ENCODE assay signal across 11 cellular contexts in genomic region chr9:7045361-7045760, GRCh38.
"Had no signal": no experiment of that assay in that cellular context is flagged by ENCODE, and none has a peak within 500 bp of the region (broad histone marks: within the 10 kb centered on the region; RNA-seq: fewer than 3 reads in every experiment).

No MANE protein-coding gene starts in this region.

- DNase-seq: activated CD4-positive, alpha-beta T cell treated with anti-CD3 and anti-CD28 coated beads, Interleukin-2, amount 50 U/mL, for 4 hours; activated CD4-positive, CD25-positive, alpha-beta regulatory T cell treated with anti-CD3 and anti-CD28 coated beads, Interleukin-2, amount 50 U/mL, for 72 hours; activated CD8-positive, alpha-beta memory T cell treated with anti-CD3 and anti-CD28 coated beads, Interleukin-2, amount 10 ng/mL, durations not matched to agents 7 days and 5 days; activated gamma-delta T cell; activated naive CD8-positive, alpha-beta T cell treated with anti-CD3 and anti-CD28 coated beads, Interleukin-2, amount 10 ng/mL, durations not matched to agents 7 days and 5 days; activated T-cell treated with anti-CD3 and anti-CD28 coated beads, Interleukin-2, amount 50 U/mL, for 24 hours; colonic mucosa; stimulated activated CD4-positive, alpha-beta T cell treated with anti-CD3 and anti-CD28 coated beads, Interleukin-15, amount 100 ng/mL, for 24 hours; stimulated activated CD4-positive, alpha-beta T cell treated with anti-CD3 and anti-CD28 coated beads, Interleukin-4, amount 100 ng/mL, for 24 hours had no signal

- ATAC-seq: activated CD8-positive, alpha-beta memory T cell treated with anti-CD3 and anti-CD28 coated beads, Interleukin-2, amount 10 ng/mL, durations not matched to agents 7 days and 5 days; left lobe of liver had no signal

- H3K4me3 ChIP-seq: colonic mucosa, thoracic aorta had no signal

- H3K36me3 ChIP-seq: colonic mucosa, thoracic aorta had no signal

- H3K27ac ChIP-seq: colonic mucosa, thoracic aorta had no signal

- H3K9me3 ChIP-seq: colonic mucosa, thoracic aorta had no signal

- H3K4me1 ChIP-seq: colonic mucosa had no signal

- H3K27me3 ChIP-seq: colonic mucosa had no signal
